Comparison of ENCODE assay signal across 25 cellular contexts in the genomic region with DNA sequence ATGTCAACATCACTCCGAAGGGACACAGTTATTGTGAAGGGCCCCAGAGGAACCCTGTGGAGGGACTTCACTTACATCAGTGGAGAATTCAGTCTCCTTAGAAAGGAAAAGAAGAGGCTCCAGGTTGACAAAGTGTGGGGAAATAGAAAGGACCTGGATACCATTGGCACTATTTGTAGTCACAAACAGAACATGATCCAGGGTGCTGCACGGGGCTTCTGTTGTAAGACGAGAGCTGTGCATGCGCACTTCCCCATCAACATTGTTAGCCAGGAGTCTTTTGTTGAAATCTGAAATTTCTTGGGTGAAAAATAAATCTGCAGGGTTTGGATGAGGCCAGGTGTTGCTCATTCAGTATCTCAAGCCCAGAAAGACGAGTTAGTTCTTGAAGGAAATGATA.
"Had no signal": no experiment of that assay in that cellular context is flagged by ENCODE, and none has a peak within 500 bp of the region (broad histone marks: within the 10 kb centered on the region; RNA-seq: fewer than 3 reads in every experiment).

No MANE protein-coding gene starts in this region.

- H3K4me3 ChIP-seq: heart left ventricle, lower lobe of right lung, mucosa of descending colon, sigmoid colon, smooth muscle cell, stomach, tibial artery had no signal

- H3K27me3 ChIP-seq: heart left ventricle, sigmoid colon, stomach had no signal

- H3K4me2 ChIP-seq: smooth muscle cell had no signal

- DNase-seq: activated CD4-positive, alpha-beta memory T cell treated with anti-CD3 and anti-CD28 coated beads, Interleukin-2, amount 10 ng/mL, durations not matched to agents 7 days and 5 days; activated CD4-positive, alpha-beta T cell treated with anti-CD3 and anti-CD28 coated beads, Interleukin-2, amount 10 ng/mL, durations not matched to agents 7 days and 5 days; activated CD4-positive, CD25-positive, alpha-beta regulatory T cell treated with anti-CD3 and anti-CD28 coated beads, Interleukin-2, amount 50 U/mL, for 72 hours; activated CD8-positive, alpha-beta memory T cell treated with anti-CD3 and anti-CD28 coated beads, Interleukin-2, amount 50 U/mL, for 48 hours; activated gamma-delta T cell treated with Interleukin-2 at 50 U/mL for 16 hours; activated naive CD4-positive, alpha-beta T cell treated with anti-CD3 and anti-CD28 coated beads, Interleukin-2, amount 50 U/mL, for 16 hours; activated T-cell treated with anti-CD3 and anti-CD28 coated beads, Interleukin-2, amount 50 U/mL, for 24 hours; amygdala; endodermal cell; foreskin fibroblast; heart left ventricle; kidney glomerular epithelial cell; lower lobe of right lung; mucosa of descending colon; sigmoid colon; stimulated activated CD4-positive, alpha-beta T cell treated with anti-CD3 and anti-CD28 coated beads, Interleukin-1b, Interleukin-23, amount 100 ng/mL, for 48 hours; stimulated activated CD4-positive, alpha-beta T cell treated with anti-CD3 and anti-CD28 coated beads, Interleukin-4, amount 100 ng/mL, for 4 hours; stimulated activated CD8-positive, alpha-beta memory T cell treated with anti-CD3 and anti-CD28 coated beads, Interleukin-4, amount 100 ng/mL, for 48 hours; stimulated activated naive B cell treated with anti-CD40 and anti-IgM and Interleukin-4, amounts not matched to agents 10 μg/mL and 1 μg/mL and 100 μg/mL, for 72 hours; stomach; SW 1271; T-helper 9 cell; tibial artery had no signal

- H3K36me3 ChIP-seq: heart left ventricle, lower lobe of right lung, neutrophil, sigmoid colon, stomach, tibial artery had no signal

- H3K27ac ChIP-seq: lower lobe of right lung, neutrophil, sigmoid colon, stomach, tibial artery had no signal

- H3K4me1 ChIP-seq: lower lobe of right lung had no signal

- H3K9me3 ChIP-seq: heart left ventricle, lower lobe of right lung, mucosa of descending colon, neutrophil, sigmoid colon, stomach, tibial artery had no signal
